1 cellular context compared by ENCODE assay signal in genomic region chr12:124533456-124533855, GRCh38.
TF ChIP-seq lines count a peak whose summit lies in the region.

No MANE protein-coding gene starts in this region.

TF ChIP-seq in GM23338, 12 proteins besides CTCF, POLR2A, EP300 and RAD21 (continued from another document):
- TF ChIP-seq ZNF462 (CRISPR knock-in tag; IDR thresholded peaks at IDR 0.05) (no peak), CREB1 (CRISPR knock-in tag; IDR thresholded peaks at IDR 0.05; ENCODE audit: low read depth) (no peak), EZH2 (IDR thresholded peaks at IDR 0.05; ENCODE audit: low read depth, unreplicated experiment) (no peak), EZH2phosphoT487 (IDR thresholded peaks at IDR 0.05; ENCODE audit: unreplicated experiment) (no peak)
